Comparison of ENCODE assay signal across 12 cellular contexts in the genomic region with DNA sequence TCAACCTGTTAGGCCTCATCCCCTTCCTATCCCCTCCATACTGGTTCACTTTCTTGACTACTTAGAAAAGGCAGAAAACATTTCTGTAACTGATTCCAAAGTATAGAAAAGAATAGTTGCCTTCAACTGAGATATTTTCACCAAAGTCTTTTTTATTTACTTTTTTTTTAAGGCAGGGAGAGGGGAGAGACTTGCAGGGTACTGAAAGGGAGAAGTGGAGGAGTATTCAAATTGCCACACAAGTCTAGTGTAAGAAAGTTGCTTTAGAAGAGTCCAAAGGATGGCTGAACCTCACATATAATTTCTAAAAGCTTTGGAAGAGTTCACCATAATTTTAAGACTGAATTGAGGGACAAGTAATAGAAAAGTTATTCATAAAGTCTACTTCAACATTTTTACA. TPM values are rescaled to one million over a fixed set of nuclear protein-coding genes. Genes with fewer than 3 reads are reported as not detected.
A peak's percentile ranks its signal among the peaks of the same experiment; 100 is the strongest.
DNase-seq lines count a peak whose midpoint lies in the region; ATAC-seq and TF ChIP-seq lines count a peak whose summit lies in the region.
"Had no signal": no experiment of that assay in that cellular context is flagged by ENCODE, and none has a peak within 500 bp of the region (broad histone marks: within the 10 kb centered on the region; RNA-seq: fewer than 3 reads in every experiment).

No MANE protein-coding gene starts in this region.

- H3K9me3 Mint-ChIP-seq in GM23338 (no peaks in the 10 kb centered on the region; the same call in 2 of the 3 replicates), WTC11 (no peaks in the 10 kb centered on the region), immature natural killer cell (no peaks in the 10 kb centered on the region)
- H3K9me3 Mint-ChIP-seq: HFFc6 had no signal

- no peaks in the 10 kb centered on the region for H3K9me3 ChIP-seq in BLaER1 treated with 17β-estradiol and CSF1 and Interleukin-3, amounts not matched to agents 10 nM and 100 nM (replicated peaks in 1 of 11)

- POLR2A ChIA-PET in WTC11 (lab: Charles Lee): no interaction called here

- H3K27me3 Mint-ChIP-seq in GM23338 (ENCODE audit: insufficient read depth, low read depth, poor library complexity): peaks cover 5% of the 10 kb centered on the region
- H3K27me3 Mint-ChIP-seq in WTC11 (ENCODE audit: low read depth): no peaks in the 10 kb centered on the region
- H3K27me3 Mint-ChIP-seq in immature natural killer cell (ENCODE audit: low read depth in 3 of 3): peaks cover 8 to 10% (median 8%) of the 10 kb centered on the region in 3 donors

- H3K4me1 Mint-ChIP-seq in GM23338: peaks cover 34% of the 10 kb centered on the region; the same call in 2 of the 3 replicates
- peaks cover 34% of the 10 kb centered on the region for H3K4me1 Mint-ChIP-seq in WTC11
- H3K4me1 Mint-ChIP-seq in immature natural killer cell: peaks cover 65 to 77% of the 10 kb centered on the region in 2 donors

- H4K20me1 ChIP-seq in BLaER1 treated with 17β-estradiol and CSF1 and Interleukin-3, amounts not matched to agents 10 nM and 100 nM: peaks cover 0 to 86% (median 18%) of the 10 kb centered on the region in 11 experiments; a peak in 16 of 22 replicates
- H4K20me1 ChIP-seq in GM23338 (replicated peaks; ENCODE audit: insufficient read depth): no peaks in the 10 kb centered on the region

- ATAC-seq in GM23338: no peak
- ATAC-seq in WTC11: no peak

- TF ChIP-seq CTCF in GM23338 (conservative IDR thresholded peaks at IDR 0.05; ENCODE audit: low read depth in 2 of 2) (no peak), WTC11 (IDR thresholded peaks at IDR 0.05) (no peak), GM10266 (IDR thresholded peaks at IDR 0.05; ENCODE audit: control insufficient read depth, insufficient read depth, low read depth, missing control alignments) (no peak)

- peaks cover 0 to 9% (median 0%) of the 10 kb centered on the region in 11 experiments; a peak in 2 of 22 replicates for H3K36me3 ChIP-seq in BLaER1 treated with 17β-estradiol and CSF1 and Interleukin-3, amounts not matched to agents 10 nM and 100 nM
- H3K36me3 ChIP-seq in GM23338 (ENCODE audit: insufficient read depth): no peaks in the 10 kb centered on the region

- H3K27me3 ChIP-seq in BLaER1 treated with 17β-estradiol and CSF1 and Interleukin-3, amounts not matched to agents 10 nM and 100 nM: no peaks in the 10 kb centered on the region
- H3K27me3 ChIP-seq in GM23338 (ENCODE audit: insufficient read depth): no peaks in the 10 kb centered on the region

- CTCF ChIA-PET in WTC11 (lab: Charles Lee): interaction anchor here (2.1 kb wide), 1 partner anchor 10 kb away, joined by 5 read pairs; no protein-coding TSS in a partner anchor

- no peak for DNase-seq in GM23338 (ENCODE audit: low spot score)
- DNase-seq in WTC11 (ENCODE audit: low spot score): no peak
- no peak for DNase-seq in immature natural killer cell
- DNase-seq in activated gamma-delta T cell (lab: John Stamatoyannopoulos, UW): no peak
- no peak for DNase-seq in NCI-H2171 treated with DMSO at 0.1 percent for 48 hours (lab: John Stamatoyannopoulos, UW)
- DNase-seq in hypothalamus (lab: John Stamatoyannopoulos, UW): no peak
- no peak for DNase-seq in GM10266 (ENCODE audit: extremely low spot score)
- DNase-seq: HFFc6, kidney glomerular epithelial cell, NCI-H187, NCI-H526 treated with DMSO at 0.1 percent for 48 hours had no signal

- H3K9me2 ChIP-seq in GM23338 (ENCODE audit: insufficient read depth): no peaks in the 10 kb centered on the region

- no peak overlapping the region; the same call in 1 of the 2 replicates for H3K27ac Mint-ChIP-seq in GM23338
- peak overlapping the region; percentile 67; the same call in 1 of the 2 replicates for H3K27ac Mint-ChIP-seq in WTC11
- peak overlapping the region in 4 of 6 donors; percentile 5 to 80 (median 64) for H3K27ac Mint-ChIP-seq in immature natural killer cell
- H3K27ac Mint-ChIP-seq: HFFc6 had no signal

- no peak overlapping the region for H3K27ac ChIP-seq in BLaER1 treated with 17β-estradiol and CSF1 and Interleukin-3, amounts not matched to agents 10 nM and 100 nM
- H3K27ac ChIP-seq in GM23338 (ENCODE audit: low read depth): 0 out of 2 replicates have a peak overlapping the region, but pooled peaks have one; percentile 7

- peak overlapping the region in 1 of 11 experiments; percentile 62; a peak in 1 of 22 replicates for H3K9ac ChIP-seq in BLaER1 treated with 17β-estradiol and CSF1 and Interleukin-3, amounts not matched to agents 10 nM and 100 nM

- H3K79me2 ChIP-seq in GM23338 (replicated peaks; ENCODE audit: insufficient read depth): peaks cover 94% of the 10 kb centered on the region

- no peak overlapping the region for H3K4me3 ChIP-seq in BLaER1 treated with 17β-estradiol and CSF1 and Interleukin-3, amounts not matched to agents 10 nM and 100 nM
- H3K4me3 ChIP-seq in GM23338: no peak overlapping the region

- H3K4me3 Mint-ChIP-seq in GM23338 (no peak overlapping the region), WTC11 (no peak overlapping the region), immature natural killer cell (no peak overlapping the region)
- H3K4me3 Mint-ChIP-seq: HFFc6 had no signal

- H2AFZ ChIP-seq in GM23338: no peak overlapping the region

- peaks cover 24 to 71% (median 51%) of the 10 kb centered on the region in 10 experiments for H3K4me1 ChIP-seq in BLaER1 treated with 17β-estradiol and CSF1 and Interleukin-3, amounts not matched to agents 10 nM and 100 nM
- peaks cover 12% of the 10 kb centered on the region; the same call in 1 of the 2 replicates for H3K4me1 ChIP-seq in GM23338 (ENCODE audit: insufficient read depth)

- no peaks in the 10 kb centered on the region for H3F3A ChIP-seq in GM23338 (replicated peaks; ENCODE audit: low read depth)

- H3K36me3 Mint-ChIP-seq in GM23338 (ENCODE audit: low read depth) (no peaks in the 10 kb centered on the region), WTC11 (no peaks in the 10 kb centered on the region), immature natural killer cell (no peaks in the 10 kb centered on the region)

- peak overlapping the region in 6 of 11 experiments; percentile 4 to 93 (median 22); a peak in 6 of 22 replicates for H3K4me2 ChIP-seq in BLaER1 treated with 17β-estradiol and CSF1 and Interleukin-3, amounts not matched to agents 10 nM and 100 nM
- H3K4me2 ChIP-seq in GM23338: no peak overlapping the region

TF ChIP-seq in GM23338, 12 proteins besides CTCF, POLR2A, EP300 and RAD21:
- TF ChIP-seq EZH2 (IDR thresholded peaks at IDR 0.05; ENCODE audit: low read depth, unreplicated experiment): no peak
- TF ChIP-seq JUNB (IDR thresholded peaks at IDR 0.05; ENCODE audit: unreplicated experiment): no peak
- TF ChIP-seq, protein P1, sequence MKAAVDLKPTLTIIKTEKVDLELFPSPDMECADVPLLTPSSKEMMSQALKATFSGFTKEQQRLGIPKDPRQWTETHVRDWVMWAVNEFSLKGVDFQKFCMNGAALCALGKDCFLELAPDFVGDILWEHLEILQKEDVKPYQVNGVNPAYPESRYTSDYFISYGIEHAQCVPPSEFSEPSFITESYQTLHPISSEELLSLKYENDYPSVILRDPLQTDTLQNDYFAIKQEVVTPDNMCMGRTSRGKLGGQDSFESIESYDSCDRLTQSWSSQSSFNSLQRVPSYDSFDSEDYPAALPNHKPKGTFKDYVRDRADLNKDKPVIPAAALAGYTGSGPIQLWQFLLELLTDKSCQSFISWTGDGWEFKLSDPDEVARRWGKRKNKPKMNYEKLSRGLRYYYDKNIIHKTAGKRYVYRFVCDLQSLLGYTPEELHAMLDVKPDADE (IDR thresholded peaks at IDR 0.05): no peak
- TF ChIP-seq ZNF331 (CRISPR knock-in tag; IDR thresholded peaks at IDR 0.05; ENCODE audit: low read depth): no peak
- no peak for TF ChIP-seq NANOG (IDR thresholded peaks at IDR 0.05; ENCODE audit: borderline replicate concordance)
- TF ChIP-seq CREB1 (CRISPR knock-in tag; IDR thresholded peaks at IDR 0.05; ENCODE audit: low read depth): no peak

TF ChIP-seq in WTC11, 78 proteins besides CTCF, POLR2A, EP300 and RAD21 (continues in another document):
- TF ChIP-seq, protein P2, sequence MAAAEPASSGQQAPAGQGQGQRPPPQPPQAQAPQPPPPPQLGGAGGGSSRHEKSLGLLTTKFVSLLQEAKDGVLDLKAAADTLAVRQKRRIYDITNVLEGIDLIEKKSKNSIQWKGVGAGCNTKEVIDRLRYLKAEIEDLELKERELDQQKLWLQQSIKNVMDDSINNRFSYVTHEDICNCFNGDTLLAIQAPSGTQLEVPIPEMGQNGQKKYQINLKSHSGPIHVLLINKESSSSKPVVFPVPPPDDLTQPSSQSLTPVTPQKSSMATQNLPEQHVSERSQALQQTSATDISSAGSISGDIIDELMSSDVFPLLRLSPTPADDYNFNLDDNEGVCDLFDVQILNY (CRISPR knock-in tag; IDR thresholded peaks at IDR 0.05): no peak
- TF ChIP-seq EMX1 (CRISPR knock-in tag; IDR thresholded peaks at IDR 0.05): no peak
- no peak for TF ChIP-seq KAT7 (CRISPR knock-in tag; IDR thresholded peaks at IDR 0.05; ENCODE audit: borderline replicate concordance)
- TF ChIP-seq NFE2L1 (CRISPR knock-in tag; IDR thresholded peaks at IDR 0.05): no peak
- TF ChIP-seq, protein P3, sequence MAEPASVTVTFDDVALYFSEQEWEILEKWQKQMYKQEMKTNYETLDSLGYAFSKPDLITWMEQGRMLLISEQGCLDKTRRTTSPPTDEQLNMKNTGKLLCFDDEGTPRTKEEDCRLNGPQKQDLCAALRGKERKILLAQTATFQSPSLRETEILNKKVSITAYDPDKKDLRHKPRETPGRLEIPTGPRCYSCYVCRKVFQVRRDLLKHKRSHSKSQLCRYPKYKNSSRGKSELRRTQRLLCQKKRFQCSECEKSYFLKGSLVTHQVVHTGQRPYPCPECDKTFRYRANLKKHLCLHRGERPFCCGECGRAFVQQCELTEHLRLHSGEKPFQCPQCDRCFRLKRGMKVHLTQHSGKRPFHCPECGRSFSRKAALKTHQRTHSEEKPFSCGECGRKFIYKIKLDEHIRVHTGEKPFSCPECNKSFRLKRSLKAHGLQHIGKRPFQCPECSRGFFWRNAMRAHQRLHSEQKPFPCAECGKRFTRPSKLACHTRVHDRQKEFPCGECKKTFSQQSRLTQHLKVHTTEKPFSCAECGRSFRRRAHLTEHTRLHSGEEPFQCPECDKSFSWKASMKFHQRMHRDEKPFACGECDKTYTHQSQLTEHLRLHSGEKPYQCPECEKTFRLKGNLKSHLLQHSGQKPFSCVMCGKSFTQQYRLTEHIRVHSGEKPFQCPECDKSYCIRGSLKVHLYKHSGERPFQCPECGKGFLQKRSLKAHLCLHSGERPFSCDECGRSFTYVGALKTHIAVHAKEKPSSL (CRISPR knock-in tag; conservative IDR thresholded peaks at IDR 0.05): no peak
- no peak for TF ChIP-seq NR2C2 (CRISPR knock-in tag; IDR thresholded peaks at IDR 0.05)
- no peak for TF ChIP-seq SP1 (CRISPR knock-in tag; conservative IDR thresholded peaks at IDR 0.05)
- TF ChIP-seq CREB1 (CRISPR knock-in tag; IDR thresholded peaks at IDR 0.05): no peak

RNA-seq across cellular contexts. Expression of a gene that starts 6.3 kb away (rescaled TPM):
- 14.2 and 23.6 TPM in 2 replicates for total RNA-seq in GM23338 (2014; rRNA removed; shearing (Covaris generic))
- 18.7 and 21.7 TPM in 2 replicates for polyA plus RNA-seq in GM23338 (2016; fragmentation: Nextera tagmentation; extraction: Ambion mirVana)
- total RNA-seq in WTC11 (2021): 29.4 to 36.6 TPM (median 33.1 TPM) in 3 replicates
- 10 to 100 TPM in 1 of 3 donors, 1 to 10 TPM in 2; 4.4 to 21.3 (median 5.8) TPM for polyA plus RNA-seq in immature natural killer cell
